ENCODE assay signal across 13 cellular contexts in the genomic region with DNA sequence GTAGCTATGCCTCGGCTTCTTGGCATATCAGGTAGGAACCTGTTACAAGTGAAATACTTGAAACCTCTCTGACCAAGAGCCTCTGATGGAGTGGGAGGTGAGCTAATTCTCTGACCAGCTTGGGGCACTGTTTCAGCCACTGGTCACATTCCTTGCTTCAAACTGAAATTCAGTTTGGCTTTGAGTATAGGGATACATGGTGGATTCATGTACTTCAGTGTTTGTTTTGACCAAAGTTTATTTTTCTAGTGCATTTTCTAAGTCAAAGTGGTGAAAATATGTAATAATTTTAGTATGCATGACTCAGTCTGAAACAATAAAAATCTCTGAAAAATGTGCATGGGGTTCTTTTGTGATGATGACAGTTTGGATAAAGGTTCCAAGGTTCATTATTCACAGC. TPM values are rescaled to one million over a fixed set of nuclear protein-coding genes. Genes with fewer than 3 reads are reported as not detected.
DNase-seq lines count a peak whose midpoint lies in the region; FAIRE-seq and TF ChIP-seq lines count a peak whose summit lies in the region.
"Had no signal": no experiment of that assay in that cellular context is flagged by ENCODE, and none has a peak within 500 bp of the region (broad histone marks: within the 10 kb centered on the region; RNA-seq: fewer than 3 reads in every experiment).

No MANE protein-coding gene starts in this region.

- in situ Hi-C loops in brain microvascular endothelial cell (cut with HindIII; ENCODE audit: low pct_ligation_motif_present, low sequenced_read_pairs): no loop called here

- H3K36me3 ChIP-seq in brain microvascular endothelial cell (replicated peaks): peaks cover 37% of the 10 kb centered on the region

- DNase-seq in AG10803 (ENCODE audit: low read depth): peak; percentile 82
- DNase-seq in HS-27A (ENCODE audit: low read depth): peak; percentile 82
- peak; percentile 65 for DNase-seq in brain microvascular endothelial cell
- peak; percentile 28 for DNase-seq in myocyte (ENCODE audit: low read depth)
- DNase-seq in NCI-H2227 treated with DMSO at 0.1 percent for 48 hours (lab: John Stamatoyannopoulos, UW): no peak
- DNase-seq in D721Med (ENCODE audit: insufficient read length, low spot score): no peak
- DNase-seq in DMS 273 treated with DMSO at 0.1 percent for 48 hours (lab: John Stamatoyannopoulos, UW): no peak
- no peak for DNase-seq in anterior cingulate cortex (lab: John Stamatoyannopoulos, UW)
- DNase-seq: dermis blood vessel endothelial cell, DMS79, MM.1S, NCI-H510A treated with DMSO at 0.1 percent for 48 hours, testis had no signal

- H3K4me3 ChIP-seq in AG10803 (ENCODE audit: low read length) (no peak overlapping the region), brain microvascular endothelial cell (ENCODE audit: low read depth, low read length) (no peak overlapping the region)
- H3K4me3 ChIP-seq: testis had no signal

- no peak for FAIRE-seq in D721Med (lab: Jason Lieb, UNC)

- H3K27me3 ChIP-seq in brain microvascular endothelial cell (replicated peaks): no peaks in the 10 kb centered on the region
- H3K27me3 ChIP-seq: testis had no signal

- peak overlapping the region; percentile 100 for H3K27ac ChIP-seq in brain microvascular endothelial cell

- TF ChIP-seq CTCF in AG10803 (conservative IDR thresholded peaks at IDR 0.05; ENCODE audit: low read length): no peak; the same call in 1 of the 2 replicates
- peak; percentile 21 for TF ChIP-seq CTCF in brain microvascular endothelial cell (IDR thresholded peaks at IDR 0.05; ENCODE audit: low read depth, low read length, missing control alignments)
- no peak for TF ChIP-seq CTCF in D721Med (IDR thresholded peaks at IDR 0.05; ENCODE audit: insufficient read depth, missing control alignments)

RNA-seq across cellular contexts. Expression of a gene that starts 18.6 kb away (rescaled TPM):
- 4.8 and 7.2 TPM in 2 replicates for total RNA-seq in myocyte
- 6.1 TPM for polyA plus RNA-seq in myocyte (2012)

RNA-seq across cellular contexts. Expression of a gene that starts 27.6 kb away (rescaled TPM):
- 82.7 and 96.2 TPM in 2 replicates for total RNA-seq in myocyte
- polyA plus RNA-seq in myocyte (2012): 126 TPM

Comparison
In these comparisons a context has a peak if more than half of its experiments do, and no peak if none do; other contexts are left out.
1. DNase-seq: peak in AG10803 (single experiment), HS-27A (single experiment), brain microvascular endothelial cell (single experiment) and myocyte (single experiment); none in NCI-H2227 treated with DMSO at 0.1 percent for 48 hours (single experiment), D721Med (single experiment), DMS 273 treated with DMSO at 0.1 percent for 48 hours (single experiment) and anterior cingulate cortex (0 of 58).